ENCODE assay signal across 8 cellular contexts in genomic region chr7:105652359-105652993, GRCh38.
DNase-seq lines count a peak whose midpoint lies in the region; ATAC-seq and TF ChIP-seq lines count a peak whose summit lies in the region.

No MANE protein-coding gene starts in this region.

- H3K27ac Mint-ChIP-seq in Caco-2 (ENCODE audit: unreplicated experiment), result no peak overlapping the region

- H3K4me3 ChIP-seq in Caco-2 (ENCODE audit: low read depth, low read length), result no peak overlapping the region
- no peak overlapping the region for H3K4me3 ChIP-seq in testis

- no peaks in the 10 kb centered on the region for H3K9me3 ChIP-seq in Caco-2
- no peaks in the 10 kb centered on the region for H3K9me3 ChIP-seq in testis

- peak; percentile 91 to 93 for TF ChIP-seq CTCF in Caco-2 (IDR thresholded peaks at IDR 0.05; ENCODE audit: insufficient read depth in 1 of 2, low read depth in 1 of 2, low read length in 1 of 2, severe bottlenecking in 1 of 2, unreplicated experiment in 1 of 2)
- peak; percentile 78 for TF ChIP-seq CTCF in GM20000 (IDR thresholded peaks at IDR 0.05; ENCODE audit: extremely low read depth, missing control alignments)
- TF ChIP-seq CTCF in testis (IDR thresholded peaks at IDR 0.05), result peak; percentile 62 to 81 (median 74)

- peak; percentile 86 to 87 for ATAC-seq in activated T-cell treated with anti-CD3 and anti-CD28 coated beads, Interleukin-2, amount 50 U/mL, for 4 hours

- H3K27me3 Mint-ChIP-seq in Caco-2 (ENCODE audit: insufficient read depth, unreplicated experiment), result no peaks in the 10 kb centered on the region
- H3K27me3 Mint-ChIP-seq in activated T-cell treated with anti-CD3 and anti-CD28 coated beads, Interleukin-2, amount 50 U/mL, for 4 hours (ENCODE audit: low read depth), result no peaks in the 10 kb centered on the region

- H3K27me3 ChIP-seq in Caco-2 (replicated peaks; ENCODE audit: control insufficient read depth, insufficient read depth, low read length), result no peaks in the 10 kb centered on the region
- no peaks in the 10 kb centered on the region for H3K27me3 ChIP-seq in testis

- DNase-seq in Caco-2 (peak; percentile 81 to 87), GM20000 (ENCODE audit: low spot score) (peak; percentile 79), HuH-7 (ENCODE audit: low spot score) (peak; percentile 88), fibroblast of peridontal ligament (ENCODE audit: extremely low read depth) (peak; percentile 78), non-pigmented ciliary epithelial cell (ENCODE audit: low read depth) (peak; percentile 24), testis (peak; percentile 89)
- DNase-seq in activated T-cell treated with anti-CD3 and anti-CD28 coated beads, Interleukin-2, amount 50 U/mL, for 4 hours, result peak; percentile 58

- BruUV-seq in Caco-2 (replicated peaks; lab: Mats Ljungman, UMichigan), result no TSS peak

- H3K27ac ChIP-seq in testis, result no peak overlapping the region

- H3K36me3 ChIP-seq in Caco-2 (ENCODE audit: control insufficient read depth, insufficient read depth, low read length), result no peaks in the 10 kb centered on the region
- H3K36me3 ChIP-seq in testis (ENCODE audit: low read depth, missing control alignments), result no peaks in the 10 kb centered on the region

- WGBS in testis, 2 donors, result 50 to 67% methylated on average over 4 to 8 of the region's 8 CpGs

- H3K4me1 ChIP-seq in Caco-2 (peaks cover 20% of the 10 kb centered on the region), testis (peaks cover 17% of the 10 kb centered on the region)

- CTCF ChIA-PET in Caco-2 (lab: Charles Lee), result interaction anchor here (0.6 to 1.0 kb wide), 6 partner anchors 50 to 390 kb away, joined by 3 to 4 read pairs (median 4); no protein-coding TSS in a partner anchor

- no peaks in the 10 kb centered on the region for H3K9me3 Mint-ChIP-seq in Caco-2 (ENCODE audit: unreplicated experiment)
- no peaks in the 10 kb centered on the region for H3K9me3 Mint-ChIP-seq in activated T-cell treated with anti-CD3 and anti-CD28 coated beads, Interleukin-2, amount 50 U/mL, for 4 hours

- no peak for TF ChIP-seq POLR2A in testis (IDR thresholded peaks at IDR 0.05)

- H3K4me3 Mint-ChIP-seq in Caco-2 (ENCODE audit: unreplicated experiment), result no peak overlapping the region
- no peak overlapping the region for H3K4me3 Mint-ChIP-seq in activated T-cell treated with anti-CD3 and anti-CD28 coated beads, Interleukin-2, amount 50 U/mL, for 4 hours

- H3K4me1 Mint-ChIP-seq in Caco-2 (ENCODE audit: low read depth, unreplicated experiment), result peaks cover 27% of the 10 kb centered on the region
- H3K4me1 Mint-ChIP-seq in activated T-cell treated with anti-CD3 and anti-CD28 coated beads, Interleukin-2, amount 50 U/mL, for 4 hours (ENCODE audit: low read depth), result peaks cover 6% of the 10 kb centered on the region

- intact Hi-C loops in Caco-2 (cut with micrococcal nuclease; ENCODE audit: unreplicated experiment), result loop anchor here (1.0 to 5.0 kb wide), 5 partner anchors 95 to 514 kb away; partner anchors contain the start of gene ATXN7L1
- intact Hi-C loops in testis (cut with DNase I; ENCODE audit: low total_unique reads), result no loop called here

- no peaks in the 10 kb centered on the region for H3K36me3 Mint-ChIP-seq in Caco-2 (ENCODE audit: insufficient read depth, unreplicated experiment)
- peaks cover 30% of the 10 kb centered on the region for H3K36me3 Mint-ChIP-seq in activated T-cell treated with anti-CD3 and anti-CD28 coated beads, Interleukin-2, amount 50 U/mL, for 4 hours (ENCODE audit: insufficient read depth)

- POLR2A ChIA-PET in Caco-2 (lab: Charles Lee), result no interaction called here

TF ChIP-seq in PFSK-1, 5 proteins besides CTCF, POLR2A, EP300 and RAD21:
- TF ChIP-seq FOXP2 (optimal IDR thresholded peaks at IDR 0.05; ENCODE audit: borderline replicate concordance, extremely low read depth, extremely low read length, insufficient read depth) (peak; percentile 60), SIN3A (IDR thresholded peaks at IDR 0.05; ENCODE audit: borderline replicate concordance, insufficient read depth, low read length) (no peak), TAF1 (IDR thresholded peaks at IDR 0.05; ENCODE audit: borderline replicate concordance, insufficient read depth, low read length) (no peak), POLR2AphosphoS5 (IDR thresholded peaks at IDR 0.05; ENCODE audit: low read depth, low read length) (no peak)
- TF ChIP-seq, protein P1, sequence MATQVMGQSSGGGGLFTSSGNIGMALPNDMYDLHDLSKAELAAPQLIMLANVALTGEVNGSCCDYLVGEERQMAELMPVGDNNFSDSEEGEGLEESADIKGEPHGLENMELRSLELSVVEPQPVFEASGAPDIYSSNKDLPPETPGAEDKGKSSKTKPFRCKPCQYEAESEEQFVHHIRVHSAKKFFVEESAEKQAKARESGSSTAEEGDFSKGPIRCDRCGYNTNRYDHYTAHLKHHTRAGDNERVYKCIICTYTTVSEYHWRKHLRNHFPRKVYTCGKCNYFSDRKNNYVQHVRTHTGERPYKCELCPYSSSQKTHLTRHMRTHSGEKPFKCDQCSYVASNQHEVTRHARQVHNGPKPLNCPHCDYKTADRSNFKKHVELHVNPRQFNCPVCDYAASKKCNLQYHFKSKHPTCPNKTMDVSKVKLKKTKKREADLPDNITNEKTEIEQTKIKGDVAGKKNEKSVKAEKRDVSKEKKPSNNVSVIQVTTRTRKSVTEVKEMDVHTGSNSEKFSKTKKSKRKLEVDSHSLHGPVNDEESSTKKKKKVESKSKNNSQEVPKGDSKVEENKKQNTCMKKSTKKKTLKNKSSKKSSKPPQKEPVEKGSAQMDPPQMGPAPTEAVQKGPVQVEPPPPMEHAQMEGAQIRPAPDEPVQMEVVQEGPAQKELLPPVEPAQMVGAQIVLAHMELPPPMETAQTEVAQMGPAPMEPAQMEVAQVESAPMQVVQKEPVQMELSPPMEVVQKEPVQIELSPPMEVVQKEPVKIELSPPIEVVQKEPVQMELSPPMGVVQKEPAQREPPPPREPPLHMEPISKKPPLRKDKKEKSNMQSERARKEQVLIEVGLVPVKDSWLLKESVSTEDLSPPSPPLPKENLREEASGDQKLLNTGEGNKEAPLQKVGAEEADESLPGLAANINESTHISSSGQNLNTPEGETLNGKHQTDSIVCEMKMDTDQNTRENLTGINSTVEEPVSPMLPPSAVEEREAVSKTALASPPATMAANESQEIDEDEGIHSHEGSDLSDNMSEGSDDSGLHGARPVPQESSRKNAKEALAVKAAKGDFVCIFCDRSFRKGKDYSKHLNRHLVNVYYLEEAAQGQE (IDR thresholded peaks at IDR 0.05; ENCODE audit: insufficient read depth in 1 of 2, low read depth in 2 of 2, low read length in 2 of 2), result 0 out of 4 replicates have a peak, but pooled peaks of 1 of the 2 experiments have one; percentile 36
TF ChIP-seq in PFSK-1: peak in this region for 2.

Comparison
In these comparisons a context has a peak if more than half of its experiments do, and no peak if none do; other contexts are left out.
1. DNase-seq: peak in every context shown above with its lines; median percentile 89 in testis; 88 in HuH-7; 84 in Caco-2; 79 in GM20000; 78 in fibroblast of peridontal ligament; 58 in activated T-cell treated with anti-CD3 and anti-CD28 coated beads, Interleukin-2, amount 50 U/mL, for 4 hours; 24 in non-pigmented ciliary epithelial cell.